Comparison of ENCODE assay signal across 25 cellular contexts in the genomic region with DNA sequence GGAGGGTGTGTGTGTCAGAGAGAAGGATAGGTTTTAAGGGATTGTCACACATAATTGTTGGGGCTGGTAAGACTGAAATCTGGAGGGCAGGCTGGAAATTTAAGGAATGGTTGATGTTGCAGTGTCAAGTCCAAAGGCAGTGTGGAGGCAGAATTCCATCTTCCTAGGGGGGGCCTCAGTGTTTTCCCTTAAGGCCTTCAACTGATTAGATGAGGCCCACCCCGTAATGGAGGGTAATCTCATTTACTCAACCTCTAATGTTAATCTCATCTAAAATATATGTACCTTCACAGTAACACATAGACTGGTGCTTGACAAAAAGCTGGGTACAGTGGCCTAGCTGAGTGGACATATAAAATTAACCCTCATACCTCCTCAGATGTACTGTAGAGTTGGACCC.
"Had no signal": no experiment of that assay in that cellular context is flagged by ENCODE, and none has a peak within 500 bp of the region (broad histone marks: within the 10 kb centered on the region; RNA-seq: fewer than 3 reads in every experiment).

No MANE protein-coding gene starts in this region.

- H3K9me3 ChIP-seq: Peyer's patch, SJSA1 had no signal

- DNase-seq: activated CD4-positive, alpha-beta memory T cell treated with anti-CD3 and anti-CD28 coated beads for 36 hours; activated CD4-positive, alpha-beta T cell treated with anti-CD3 and anti-CD28 coated beads, Interleukin-2, amount 10 ng/mL, durations not matched to agents 7 days and 5 days; activated CD4-positive, CD25-positive, alpha-beta regulatory T cell; activated CD8-positive, alpha-beta memory T cell treated with anti-CD3 and anti-CD28 coated beads for 24 hours; activated effector memory CD4-positive, alpha-beta T cell treated with anti-CD3 and anti-CD28 coated beads, Interleukin-2, amount 50 U/mL, for 16 hours; activated naive CD4-positive, alpha-beta T cell treated with Interleukin-2 at 50 U/mL for 16 hours; activated naive CD8-positive, alpha-beta T cell treated with anti-CD3 and anti-CD28 coated beads, Interleukin-2, amount 50 U/mL, for 24 hours; activated T-cell treated with anti-CD3 and anti-CD28 coated beads, Interleukin-2, amount 50 U/mL, for 4 hours; amniotic stem cell; cerebellar nuclear complex; Karpas-422; MM.1S; NCI-H1105; NCI-H1436; NCI-H187; NCI-H2081; NCI-H524; Peyer's patch; SHP77; T-helper 17 cell; T-helper 9 cell had no signal

- ATAC-seq: activated naive CD4-positive, alpha-beta T cell treated with anti-CD3 and anti-CD28 coated beads, Interleukin-2, amount 50 U/mL, for 72 hours; activated naive CD8-positive, alpha-beta T cell treated with anti-CD3 and anti-CD28 coated beads, Interleukin-2, amount 50 U/mL, for 24 hours; activated T-cell treated with anti-CD3 and anti-CD28 coated beads, Interleukin-2, amount 50 U/mL, for 4 hours; T-helper 17 cell had no signal

- H3K36me3 ChIP-seq: cardiac muscle cell, Peyer's patch, SJSA1 had no signal

- H3K27me3 ChIP-seq: cardiac muscle cell, Peyer's patch, SJSA1 had no signal

- FAIRE-seq: astrocyte had no signal

- H3K4me3 ChIP-seq: cardiac muscle cell, Peyer's patch, SJSA1 had no signal

- H3K4me1 ChIP-seq: Peyer's patch had no signal

- H3K27ac ChIP-seq: cardiac muscle cell, SJSA1 had no signal
